ENCODE assay signal across 1 cellular context in genomic region chr4:7051905-7052304, GRCh38.
TF ChIP-seq lines count a peak whose summit lies in the region.

No MANE protein-coding gene starts in this region.

TF ChIP-seq in HepG2, 621 proteins besides CTCF, POLR2A, EP300 and RAD21:
- TF ChIP-seq DNMT1 (CRISPR knock-in tag; IDR thresholded peaks at IDR 0.05) (no peak), ZBTB38 (CRISPR knock-in tag; IDR thresholded peaks at IDR 0.05) (0 out of 2 replicates have a peak, but pooled peaks have one; percentile 18)
